10 cellular contexts compared by ENCODE assay signal in the genomic region with DNA sequence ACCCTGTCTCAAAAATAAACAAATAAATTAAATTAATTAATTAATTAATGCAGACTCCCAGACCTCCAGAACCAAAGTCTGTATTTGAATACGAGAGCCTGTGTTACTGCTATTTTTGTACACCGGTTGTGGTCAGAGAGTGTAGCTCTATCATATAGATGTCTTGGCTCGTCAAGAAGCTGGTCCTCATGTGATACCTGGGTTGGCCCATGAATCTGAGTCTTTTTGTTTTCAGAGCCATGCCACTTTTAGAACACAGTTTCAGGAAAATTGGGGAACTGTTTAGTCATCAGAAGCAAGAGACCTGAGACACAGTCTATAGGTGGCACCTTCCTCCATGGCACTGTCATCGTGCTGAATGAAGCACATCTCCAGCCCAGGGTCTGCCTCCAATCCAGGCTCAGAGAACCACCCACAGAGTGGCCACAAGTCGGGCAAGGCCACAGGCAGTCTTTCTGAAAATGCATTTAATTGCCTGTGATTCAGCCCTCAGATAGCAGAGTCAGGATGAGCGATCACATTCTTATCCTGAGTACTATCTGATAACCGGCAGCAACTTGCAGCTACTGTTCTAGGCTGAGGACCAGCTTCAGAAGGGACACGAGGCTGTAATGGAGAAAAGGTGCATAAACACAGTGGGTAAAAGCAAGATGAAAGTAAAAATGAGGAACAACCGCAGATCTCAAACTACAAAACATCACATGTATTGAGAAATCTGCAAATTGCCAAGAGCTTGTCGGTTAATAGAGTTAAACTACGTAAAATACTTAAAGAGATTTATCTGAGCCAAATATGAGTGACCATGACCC. TPM values are rescaled to one million over a fixed set of nuclear protein-coding genes. Genes with fewer than 3 reads are reported as not detected.
DNase-seq lines count a peak whose midpoint lies in the region; ATAC-seq and TF ChIP-seq lines count a peak whose summit lies in the region.
"Had no signal": no experiment of that assay in that cellular context is flagged by ENCODE, and none has a peak within 500 bp of the region (broad histone marks: within the 10 kb centered on the region; RNA-seq: fewer than 3 reads in every experiment).

No MANE protein-coding gene starts in this region.

- peak; percentile 69 for DNase-seq in AG04449 (ENCODE audit: low read depth, low spot score)
- peak; percentile 95 for DNase-seq in HFFc6
- peak; percentile 74 for DNase-seq in SW480 (ENCODE audit: low spot score)
- peak; percentile 88 to 96 for DNase-seq in foreskin keratinocyte
- no peak for DNase-seq in activated effector memory CD4-positive, alpha-beta T cell treated with Interleukin-2 at 50 U/mL for 16 hours
- DNase-seq in NCI-H510A treated with DMSO at 0.1 percent for 48 hours (lab: John Stamatoyannopoulos, UW): no peak
- no peak for DNase-seq in NCI-H82 treated with DMSO at 0.1 percent for 48 hours (lab: John Stamatoyannopoulos, UW; ENCODE audit: unreplicated experiment)
- DNase-seq in NCI-H1092 (lab: John Stamatoyannopoulos, UW): no peak
- DNase-seq: NCI-H2171 treated with DMSO at 0.1 percent for 48 hours had no signal

- peak overlapping the region; percentile 41 for H3K27ac ChIP-seq in foreskin keratinocyte

- H3K4me3 ChIP-seq in AG04449 (ENCODE audit: low read depth, low read length): no peak overlapping the region

- peaks cover 12% of the 10 kb centered on the region for H3K36me3 Mint-ChIP-seq in HFFc6 (ENCODE audit: low read depth)

- no peaks in the 10 kb centered on the region for H3K27me3 Mint-ChIP-seq in HFFc6 (ENCODE audit: insufficient read depth)
- H3K27me3 Mint-ChIP-seq: central memory CD8-positive, alpha-beta T cell had no signal

- TF ChIP-seq CTCF in AG04449 (IDR thresholded peaks at IDR 0.05; ENCODE audit: insufficient read depth, low read length, missing control alignments): no peak
- TF ChIP-seq CTCF in HFFc6 (IDR thresholded peaks at IDR 0.05): no peak
- peak; percentile 36 for TF ChIP-seq CTCF in foreskin keratinocyte (conservative IDR thresholded peaks at IDR 0.05)

- peak overlapping the region; percentile 72 for H3K4me3 Mint-ChIP-seq in HFFc6
- H3K4me3 Mint-ChIP-seq: central memory CD8-positive, alpha-beta T cell had no signal

- peak; percentile 77 for ATAC-seq in foreskin keratinocyte

- peaks cover 36% of the 10 kb centered on the region for H3K4me1 ChIP-seq in foreskin keratinocyte

- H3K27ac Mint-ChIP-seq in HFFc6: peak overlapping the region; percentile 97

- peaks cover 7% of the 10 kb centered on the region for H3K9me3 Mint-ChIP-seq in HFFc6
- H3K9me3 Mint-ChIP-seq: central memory CD8-positive, alpha-beta T cell had no signal

- H3K27me3 ChIP-seq in foreskin keratinocyte: no peaks in the 10 kb centered on the region

- POLR2A ChIA-PET in AG04449 (lab: Yijun Ruan, JAX): interaction anchor here (1.2 to 2.0 kb wide), 4 partner anchors 14 to 29 kb away, joined by 5 to 21 read pairs (median 6); a partner anchor contains a TSS

- CTCF ChIA-PET in AG04449 (lab: Yijun Ruan, JAX): interaction anchor here (0.7 to 2.1 kb wide), 8 partner anchors 9 to 69 kb away, joined by 3 to 9 read pairs (median 5); a partner anchor contains a TSS

- H3K4me1 Mint-ChIP-seq in HFFc6 (ENCODE audit: low read depth): peaks cover 51% of the 10 kb centered on the region

RNA-seq across cellular contexts. Expression of a gene that starts 14.2 kb away (rescaled TPM):
- total RNA-seq in HFFc6 (2021; fragmentation: NEBNext Ultra II Directional; extraction: Animal tissue kit (Norgen Biotek cat#: 25700)): 10 to 100 TPM; 65.0 to 77.4 (median 72.0) TPM
- 61.3 and 68.2 TPM in 2 replicates for total RNA-seq in foreskin keratinocyte
- 14.3 and 16.4 TPM in 2 replicates for polyA plus RNA-seq in foreskin keratinocyte

Comparison
In these comparisons a context has a peak if more than half of its experiments do, and no peak if none do; other contexts are left out.
1. DNase-seq: peak in AG04449 (single experiment), HFFc6 (single experiment), SW480 (single experiment) and foreskin keratinocyte (2 of 2); none in activated effector memory CD4-positive, alpha-beta T cell treated with Interleukin-2 at 50 U/mL for 16 hours (single experiment), NCI-H510A treated with DMSO at 0.1 percent for 48 hours (single experiment), NCI-H82 treated with DMSO at 0.1 percent for 48 hours (single experiment) and NCI-H1092 (single experiment).